In genomic region chr10:93357680-93358079, GRCh38 we compare ENCODE assay signal across 8 cellular contexts.
DNase-seq lines count a peak whose midpoint lies in the region; ATAC-seq, FAIRE-seq and TF ChIP-seq lines count a peak whose summit lies in the region.

No MANE protein-coding gene starts in this region.

- no peaks in the 10 kb centered on the region for H4K20me1 ChIP-seq in PC-3 (ENCODE audit: low read length)
- no peaks in the 10 kb centered on the region for H4K20me1 ChIP-seq in neural progenitor cell (ENCODE audit: low read depth)

- CTCF ChIA-PET in HEK293 (lab: Yijun Ruan, JAX) = interaction anchor here (0.6 to 3.4 kb wide), 45 partner anchors 9 to 835 kb away, joined by 3 to 46 read pairs (median 4); partner anchors contain the start of genes CYP26A1 and MYOF
- CTCF ChIA-PET in PC-3 (lab: Charles Lee) = no interaction called here

- no TSS peak for BruUV-seq in PC-3 (replicated peaks; lab: Mats Ljungman, UMichigan)

- TF ChIP-seq EP300 in upper lobe of left lung (IDR thresholded peaks at IDR 0.05) = no peak

- ATAC-seq in PC-3 (peak; percentile 54; the same call in 1 of the 2 replicates), HG02759 (IDR thresholded peaks at IDR 0.05; ENCODE audit: unreplicated experiment) (no peak), upper lobe of left lung (ENCODE audit: low FRiP score in 2 of 2) (no peak)

- H3K4me3 ChIP-seq in HEK293 (ENCODE audit: low read depth, low read length) (no peak overlapping the region), PC-3 (ENCODE audit: low read length) (no peak overlapping the region), dorsolateral prefrontal cortex (no peak overlapping the region), neural progenitor cell (no peak overlapping the region), upper lobe of left lung (no peak overlapping the region)

- POLR2A ChIA-PET in HEK293 (lab: Yijun Ruan, JAX) (interaction anchor here (0.9 kb wide), 1 partner anchor 138 kb away, joined by 6 read pairs; the partner anchor contains the start of gene CEP55), PC-3 (lab: Charles Lee; ENCODE audit: unreplicated experiment) (no interaction called here)

- no peaks in the 10 kb centered on the region for H3K27me3 ChIP-seq in PC-3 (ENCODE audit: low read length)
- peaks cover 0 to 31% (median 0%) of the 10 kb centered on the region in 45 donors for H3K27me3 ChIP-seq in dorsolateral prefrontal cortex
- no peaks in the 10 kb centered on the region for H3K27me3 ChIP-seq in neural progenitor cell
- H3K27me3 ChIP-seq in upper lobe of left lung = no peaks in the 10 kb centered on the region

- H3K9ac ChIP-seq in PC-3 (ENCODE audit: low read length) = no peak overlapping the region
- H3K9ac ChIP-seq in neural progenitor cell = no peak overlapping the region

- no peaks in the 10 kb centered on the region for H3K9me3 ChIP-seq in HEK293 (ENCODE audit: control insufficient read depth, insufficient read depth, low read depth, low read length)
- H3K9me3 ChIP-seq in PC-3 (ENCODE audit: low read length) = no peaks in the 10 kb centered on the region
- no peaks in the 10 kb centered on the region for H3K9me3 ChIP-seq in neural progenitor cell (ENCODE audit: low read depth)
- no peaks in the 10 kb centered on the region for H3K9me3 ChIP-seq in upper lobe of left lung

- no peaks in the 10 kb centered on the region for H3K36me3 Mint-ChIP-seq in neural progenitor cell

- H3K4me1 ChIP-seq in HEK293 (ENCODE audit: control insufficient read depth, insufficient read depth, low read length) (no peaks in the 10 kb centered on the region), PC-3 (ENCODE audit: insufficient read depth, low read length) (no peaks in the 10 kb centered on the region), neural progenitor cell (peaks cover 10% of the 10 kb centered on the region), upper lobe of left lung (no peaks in the 10 kb centered on the region)

- intact Hi-C loops in PC-3 (cut with micrococcal nuclease) (no loop called here), dorsolateral prefrontal cortex (cut with DNase I) (no loop called here)

- peaks cover 2% of the 10 kb centered on the region for H3K27me3 Mint-ChIP-seq in neural progenitor cell (ENCODE audit: insufficient read depth, low read depth)

- no peaks in the 10 kb centered on the region for H3K9me3 Mint-ChIP-seq in neural progenitor cell

- no peaks in the 10 kb centered on the region for H3K4me1 Mint-ChIP-seq in neural progenitor cell

- H2AFZ ChIP-seq in PC-3 (ENCODE audit: low read length) = no peak overlapping the region
- H2AFZ ChIP-seq in neural progenitor cell (replicated peaks) = no peak overlapping the region

- 5 to 15% methylated on average over 5 of the region's 5 CpGs for WGBS in upper lobe of left lung, 2 donors

- H3K4me2 ChIP-seq in PC-3 (ENCODE audit: low read length) = no peak overlapping the region
- no peak overlapping the region for H3K4me2 ChIP-seq in neural progenitor cell

- H3K79me2 ChIP-seq in PC-3 (ENCODE audit: low read length) (no peaks in the 10 kb centered on the region), neural progenitor cell (ENCODE audit: low read depth) (no peaks in the 10 kb centered on the region)

- H3K36me3 ChIP-seq in HEK293 (ENCODE audit: control insufficient read depth in 2 of 2, insufficient read depth in 1 of 2, low read length in 2 of 2) (no peaks in the 10 kb centered on the region), PC-3 (ENCODE audit: low read depth, low read length) (peaks cover 76% of the 10 kb centered on the region), neural progenitor cell (no peaks in the 10 kb centered on the region), upper lobe of left lung (peaks cover 12 to 69% (median 51%) of the 10 kb centered on the region in 4 donors)

- H3F3A ChIP-seq in PC-3 (ENCODE audit: low read length, unreplicated experiment) (no peaks in the 10 kb centered on the region), neural progenitor cell (ENCODE audit: low read depth) (no peaks in the 10 kb centered on the region)

- TF ChIP-seq CTCF in D721Med (IDR thresholded peaks at IDR 0.05; ENCODE audit: insufficient read depth, missing control alignments) (peak; percentile 79), HEK293 (tag by site-specific recombination; IDR thresholded peaks at IDR 0.05) (peak; percentile 42; the same call in 1 of the 2 replicates), PC-3 (conservative IDR thresholded peaks at IDR 0.05; ENCODE audit: low read depth, low read length) (peak; percentile 52), dorsolateral prefrontal cortex (IDR thresholded peaks at IDR 0.05 in 54 of 56, conservative IDR thresholded peaks at IDR 0.05 in 2 of 56; ENCODE audit: low read depth in 1 of 56, partially characterized antibody in 56 of 56) (peak in 49 of 56 donors; percentile 14 to 59 (median 39)), neural progenitor cell (IDR thresholded peaks at IDR 0.05) (peak; percentile 79), upper lobe of left lung (IDR thresholded peaks at IDR 0.05) (peak in 3 of 6 experiments; percentile 19 to 22 (median 20))

- no peak for TF ChIP-seq POLR2A in upper lobe of left lung (IDR thresholded peaks at IDR 0.05)

- H3K9me2 ChIP-seq in PC-3 (replicated peaks; ENCODE audit: low read length) = no peaks in the 10 kb centered on the region

- DNase-seq in D721Med (ENCODE audit: insufficient read length, low spot score) = peak; percentile 36
- peak; percentile 34 for DNase-seq in PC-3
- no peak for DNase-seq in dorsolateral prefrontal cortex
- peak; percentile 81 for DNase-seq in neural progenitor cell (ENCODE audit: low spot score)
- no peak for DNase-seq in upper lobe of left lung
- no peak for DNase-seq in activated T-cell treated with anti-CD3 and anti-CD28 coated beads for 4 hours

- H3K27ac ChIP-seq in HEK293 (ENCODE audit: extremely low read depth, low read depth, low read length) (no peak overlapping the region), PC-3 (ENCODE audit: low read length) (no peak overlapping the region), dorsolateral prefrontal cortex (no peak overlapping the region), neural progenitor cell (no peak overlapping the region), upper lobe of left lung (no peak overlapping the region)

- no peak overlapping the region for H3K27ac Mint-ChIP-seq in neural progenitor cell

- H3K4me3 Mint-ChIP-seq in neural progenitor cell = no peak overlapping the region

- FAIRE-seq in D721Med (lab: Jason Lieb, UNC) = peak; percentile 63

TF ChIP-seq in HEK293, 187 proteins besides CTCF, POLR2A, EP300 and RAD21:
- peak; percentile 87 for TF ChIP-seq ZNF654 (tag by site-specific recombination; IDR thresholded peaks at IDR 0.05; ENCODE audit: low read depth)
- TF ChIP-seq ZNF660 (tag by site-specific recombination; IDR thresholded peaks at IDR 0.05) = peak; percentile 62; the same call in 1 of the 2 replicates
- TF ChIP-seq OVOL3 (tag by site-specific recombination; IDR thresholded peaks at IDR 0.05) = no peak
- no peak for TF ChIP-seq MYNN (tag by site-specific recombination; IDR thresholded peaks at IDR 0.05; ENCODE audit: borderline replicate concordance)

Comparison
In these comparisons a context has a peak if more than half of its experiments do, and no peak if none do; other contexts are left out.
1. DNase-seq: peak in D721Med (single experiment), PC-3 (single experiment) and neural progenitor cell (single experiment); none in dorsolateral prefrontal cortex (0 of 10), upper lobe of left lung (0 of 2) and activated T-cell treated with anti-CD3 and anti-CD28 coated beads for 4 hours (single experiment).